Comparison of ENCODE assay signal across 19 cellular contexts in genomic region chr12:9607816-9608215, GRCh38. TPM values are rescaled to one million over a fixed set of nuclear protein-coding genes. Genes with fewer than 3 reads are reported as not detected.
DNase-seq lines count a peak whose midpoint lies in the region; ATAC-seq and TF ChIP-seq lines count a peak whose summit lies in the region.
"Had no signal": no experiment of that assay in that cellular context is flagged by ENCODE, and none has a peak within 500 bp of the region (broad histone marks: within the 10 kb centered on the region; RNA-seq: fewer than 3 reads in every experiment).

Gene KLRB1, minus strand, starts transcription at chr12:9607916. Its CDS starts 77 bp downstream, at chr12:9607839.

- DNase-seq in right lobe of liver (no peak), T-helper 17 cell (no peak), spleen (no peak), GDM1 (lab: John Stamatoyannopoulos, UW) (no peak)
- no peak for DNase-seq in central memory CD8-positive, alpha-beta T cell (ENCODE audit: low spot score in 2 of 2)
- DNase-seq: ACHN, COR-L47, HCEC 1CT, NCI-H1436, NCI-H2029 treated with DMSO at 0.1 percent for 48 hours, NCI-H510A, NCI-H82, Right ventricle myocardium superior had no signal

- H3K4me3 ChIP-seq in liver (ENCODE audit: low read depth in 1 of 3, low read length in 3 of 3) (no peak within 1 kb of the TSS), right lobe of liver (no peak within 1 kb of the TSS), spleen (peak within 1 kb of the TSS in 3 of 8 donors; percentile 2 to 55 (median 7))

- H3K27me3 ChIP-seq in liver (ENCODE audit: control insufficient read depth in 4 of 4, insufficient read depth in 4 of 4, low read length in 3 of 4) = no peaks in the 10 kb centered on the region
- no peaks in the 10 kb centered on the region for H3K27me3 ChIP-seq in right lobe of liver
- H3K27me3 ChIP-seq in spleen (replicated peaks in 1 of 7) = no peaks in the 10 kb centered on the region

- peak within 1 kb of the TSS; percentile 44 to 49 for H3K9ac ChIP-seq in liver (ENCODE audit: low read depth in 1 of 2, low read length in 2 of 2)

- H3K27ac ChIP-seq in liver (ENCODE audit: low read depth in 1 of 2, low read length in 2 of 2) = no peak within 1 kb of the TSS
- H3K27ac ChIP-seq in right lobe of liver = no peak within 1 kb of the TSS
- H3K27ac ChIP-seq in spleen = peak within 1 kb of the TSS in 6 of 8 donors; percentile 25 to 60 (median 50)

- TF ChIP-seq POLR2A in right lobe of liver (IDR thresholded peaks at IDR 0.05) = no peak
- no peak for TF ChIP-seq POLR2A in spleen (IDR thresholded peaks at IDR 0.05)

- H3K36me3 ChIP-seq in liver (ENCODE audit: control insufficient read depth in 4 of 4, insufficient read depth in 3 of 4, low read depth in 1 of 4, low read length in 3 of 4) = no peaks in the 10 kb centered on the region
- H3K36me3 ChIP-seq in right lobe of liver = no peaks in the 10 kb centered on the region
- no peaks in the 10 kb centered on the region for H3K36me3 ChIP-seq in spleen

- peak within 1 kb of the TSS; percentile 95 for H3K4me3 Mint-ChIP-seq in T-helper 17 cell
- peak within 1 kb of the TSS; percentile 62 for H3K4me3 Mint-ChIP-seq in central memory CD8-positive, alpha-beta T cell

- no peak for TF ChIP-seq CTCF in liver (IDR thresholded peaks at IDR 0.05; ENCODE audit: low read depth, low read length, missing input control)
- no peak for TF ChIP-seq CTCF in right lobe of liver (IDR thresholded peaks at IDR 0.05)
- TF ChIP-seq CTCF in spleen (IDR thresholded peaks at IDR 0.05 in 8 of 11, conservative IDR thresholded peaks at IDR 0.05 in 3 of 11) = no peak

- H3K9me3 Mint-ChIP-seq in central memory CD8-positive, alpha-beta T cell = no peaks in the 10 kb centered on the region

- no peaks in the 10 kb centered on the region for H3K4me1 ChIP-seq in liver (ENCODE audit: control insufficient read depth in 4 of 4, insufficient read depth in 4 of 4, low read length in 3 of 4)
- no peaks in the 10 kb centered on the region for H3K4me1 ChIP-seq in right lobe of liver
- H3K4me1 ChIP-seq in spleen = no peaks in the 10 kb centered on the region

- H3K9me3 ChIP-seq in liver (ENCODE audit: control insufficient read depth in 4 of 4, low read length in 3 of 4) = no peaks in the 10 kb centered on the region
- H3K9me3 ChIP-seq in right lobe of liver = no peaks in the 10 kb centered on the region
- no peaks in the 10 kb centered on the region for H3K9me3 ChIP-seq in T-helper 17 cell (ENCODE audit: control insufficient read depth, low read length, poor library complexity, severe bottlenecking)
- H3K9me3 ChIP-seq in spleen = peaks cover 0 to 5% (median 0%) of the 10 kb centered on the region in 8 donors

- H3K27ac Mint-ChIP-seq in T-helper 17 cell = peak within 1 kb of the TSS; percentile 97
- peak within 1 kb of the TSS; percentile 89 for H3K27ac Mint-ChIP-seq in central memory CD8-positive, alpha-beta T cell (ENCODE audit: low read depth)

- no peak for TF ChIP-seq RAD21 in liver (IDR thresholded peaks at IDR 0.05)

- peaks cover 53% of the 10 kb centered on the region for H3K4me1 Mint-ChIP-seq in T-helper 17 cell
- peaks cover 27% of the 10 kb centered on the region for H3K4me1 Mint-ChIP-seq in central memory CD8-positive, alpha-beta T cell

- no peaks in the 10 kb centered on the region for H3K27me3 Mint-ChIP-seq in T-helper 17 cell
- H3K27me3 Mint-ChIP-seq in central memory CD8-positive, alpha-beta T cell = no peaks in the 10 kb centered on the region

- intact Hi-C loops in right lobe of liver (cut with DNase I) (no loop called here), spleen (cut with DNase I; ENCODE audit: low total_unique reads) (no loop called here)

- ATAC-seq in right lobe of liver = no peak
- peak; percentile 57 for ATAC-seq in T-helper 17 cell
- ATAC-seq in central memory CD8-positive, alpha-beta T cell (replicated peaks; ENCODE audit: extremely low read depth, poor library complexity, severe bottlenecking) = no peak
- no peak for ATAC-seq in GM18511 (IDR thresholded peaks at IDR 0.05; ENCODE audit: unreplicated experiment)
- no peak for ATAC-seq in HG02852 (IDR thresholded peaks at IDR 0.05; ENCODE audit: unreplicated experiment)
- ATAC-seq: Panc1 had no signal

- H3K36me3 Mint-ChIP-seq in T-helper 17 cell (ENCODE audit: low read depth) = peaks cover 6% of the 10 kb centered on the region
- no peaks in the 10 kb centered on the region for H3K36me3 Mint-ChIP-seq in central memory CD8-positive, alpha-beta T cell (ENCODE audit: insufficient read depth)

TF ChIP-seq in liver, 16 proteins besides CTCF, POLR2A, EP300 and RAD21:
- TF ChIP-seq REST (IDR thresholded peaks at IDR 0.05) = no peak
- TF ChIP-seq JUND (IDR thresholded peaks at IDR 0.05) = no peak
- no peak for TF ChIP-seq FOXA1 (IDR thresholded peaks at IDR 0.05)
- no peak for TF ChIP-seq MAX (IDR thresholded peaks at IDR 0.05)
- TF ChIP-seq SP1 (IDR thresholded peaks at IDR 0.05) = no peak
- no peak for TF ChIP-seq FOXA2 (IDR thresholded peaks at IDR 0.05)
- TF ChIP-seq RXRA (IDR thresholded peaks at IDR 0.05) = no peak
- no peak for TF ChIP-seq HNF4G (IDR thresholded peaks at IDR 0.05)
- TF ChIP-seq YY1 (IDR thresholded peaks at IDR 0.05) = no peak
TF ChIP-seq in liver: peak in this region for 0.

RNA-seq across cellular contexts. Expression of gene KLRB1, which starts in this region (rescaled TPM):
- total RNA-seq in liver (1 to 10 TPM in 1 of 2 donors, under 1 TPM in 1; 0.75 to 1.2 TPM), right lobe of liver (1 to 10 TPM in 3 of 6 experiments, under 1 TPM in 3; 0.22 to 1.9 (median 1.1) TPM), T-helper 17 cell (100 to 1,000 TPM; 182 to 229 TPM), spleen (10 to 100 TPM in 6 of 7 donors, 1 to 10 TPM in 1; 5.8 to 28.2 (median 18.0) TPM)
- polyA plus RNA-seq in liver (1 to 10 TPM in 1 of 2 donors, under 1 TPM in 1; 0.53 to 1.2 TPM), spleen (1 to 10 TPM; 4.9 to 9.0 (median 7.5) TPM)
- total RNA-seq: HT1080, Right ventricle myocardium superior had no signal
- polyA plus RNA-seq: BJ had no signal

Comparison
In these comparisons a context has a peak if more than half of its experiments do, and no peak if none do; other contexts are left out.
1. RNA of gene KLRB1 (total RNA-seq): 182 to 229 TPM in T-helper 17 cell; 5.8 to 28.2 TPM in spleen, 0.22 to 1.9 TPM in right lobe of liver and 0.75 to 1.2 TPM in liver; every median in the first group is over 4 times any median in the second.
2. H3K27ac ChIP-seq: peak in spleen (6 of 8); none in liver (0 of 2) and right lobe of liver (0 of 3).